In genomic region chr19:7963566-7963965, GRCh38 we compare ENCODE assay signal across 13 cellular contexts. TPM values are rescaled to one million over a fixed set of nuclear protein-coding genes. Genes with fewer than 3 reads are reported as not detected.
DNase-seq lines count a peak whose midpoint lies in the region; TF ChIP-seq lines count a peak whose summit lies in the region.
"Had no signal": no experiment of that assay in that cellular context is flagged by ENCODE, and none has a peak within 500 bp of the region (broad histone marks: within the 10 kb centered on the region; RNA-seq: fewer than 3 reads in every experiment).

No MANE protein-coding gene starts in this region.

- peaks cover 8% of the 10 kb centered on the region for H3K4me1 Mint-ChIP-seq in endothelial cell (ENCODE audit: unreplicated experiment)
- peaks cover 11% of the 10 kb centered on the region for H3K4me1 Mint-ChIP-seq in progenitor cell of endocrine pancreas (ENCODE audit: low read depth)

- H3K27me3 ChIP-seq in cardiac muscle cell: no peaks in the 10 kb centered on the region
- H3K27me3 ChIP-seq: BLaER1 had no signal

- H3K27ac ChIP-seq in cardiac muscle cell: peak overlapping the region; percentile 28
- H3K27ac ChIP-seq: BLaER1 had no signal

- intact Hi-C loops in cardiac septum (cut with DNase I): no loop called here

- H3K9me3 ChIP-seq in cardiac muscle cell (ENCODE audit: low read depth): no peaks in the 10 kb centered on the region
- H3K9me3 ChIP-seq: BLaER1 had no signal

- H3K36me3 Mint-ChIP-seq in endothelial cell (ENCODE audit: low read depth, unreplicated experiment) (peaks cover 32% of the 10 kb centered on the region), progenitor cell of endocrine pancreas (ENCODE audit: insufficient read depth) (peaks cover 20% of the 10 kb centered on the region)

- H3K36me3 ChIP-seq in cardiac muscle cell: peaks cover 48% of the 10 kb centered on the region

- TF ChIP-seq CTCF in cardiac muscle cell (IDR thresholded peaks at IDR 0.05; ENCODE audit: low read depth, low read length) (no peak), endothelial cell (IDR thresholded peaks at IDR 0.05; ENCODE audit: unreplicated experiment) (no peak), progenitor cell of endocrine pancreas (IDR thresholded peaks at IDR 0.05; ENCODE audit: unreplicated experiment) (no peak)

- H3K9me3 Mint-ChIP-seq in endothelial cell (ENCODE audit: unreplicated experiment) (no peaks in the 10 kb centered on the region), progenitor cell of endocrine pancreas (ENCODE audit: low read depth) (no peaks in the 10 kb centered on the region)
- H3K9me3 Mint-ChIP-seq: HFFc6 had no signal

- H3K4me1 ChIP-seq in cardiac muscle cell (ENCODE audit: low read depth): no peaks in the 10 kb centered on the region

- DNase-seq in cardiac muscle cell (ENCODE audit: low read depth in 1 of 2, low spot score in 1 of 2) (no peak), cardiac septum (ENCODE audit: low spot score) (no peak), endothelial cell (ENCODE audit: low spot score) (no peak), progenitor cell of endocrine pancreas (ENCODE audit: low spot score, unreplicated experiment) (no peak)
- no peak for DNase-seq in effector CD4-positive, alpha-beta T cell
- DNase-seq: 8988T, AML-193, DMS53, GF-D8, HCEC 1CT, HFFc6 had no signal

- peak overlapping the region; percentile 48 for H3K27ac Mint-ChIP-seq in endothelial cell (ENCODE audit: unreplicated experiment)
- peak overlapping the region; percentile 37 for H3K27ac Mint-ChIP-seq in progenitor cell of endocrine pancreas
- H3K27ac Mint-ChIP-seq: HFFc6 had no signal

- no peak overlapping the region for H3K4me3 Mint-ChIP-seq in endothelial cell (ENCODE audit: unreplicated experiment)
- no peak overlapping the region for H3K4me3 Mint-ChIP-seq in progenitor cell of endocrine pancreas (ENCODE audit: low read depth)
- H3K4me3 Mint-ChIP-seq: HFFc6 had no signal

- H3K4me3 ChIP-seq in cardiac muscle cell: no peak overlapping the region
- H3K4me3 ChIP-seq: BLaER1 had no signal

- H3K27me3 Mint-ChIP-seq in endothelial cell (ENCODE audit: unreplicated experiment) (peaks cover 6% of the 10 kb centered on the region), progenitor cell of endocrine pancreas (no peaks in the 10 kb centered on the region)

RNA-seq across cellular contexts. Expression of gene TIMM44, which starts 20.1 kb away (rescaled TPM):
- total RNA-seq in cardiac muscle cell (77.9 and 92.4 TPM in 2 replicates), cardiac septum (82.6 TPM), endothelial cell (ENCODE audit: unreplicated experiment) (46.5 TPM), progenitor cell of endocrine pancreas (75.0 and 75.2 TPM in 2 replicates)
- polyA plus RNA-seq in cardiac muscle cell: 52.0 and 52.5 TPM in 2 replicates

RNA-seq across cellular contexts. Expression of gene CTXN1, which starts 37.6 kb away (rescaled TPM):
- total RNA-seq in cardiac muscle cell (22.8 and 60.1 TPM in 2 replicates), cardiac septum (0.24 TPM), endothelial cell (ENCODE audit: unreplicated experiment) (18.3 TPM), progenitor cell of endocrine pancreas (97.9 and 114 TPM in 2 replicates)
- 18.1 and 48.5 TPM in 2 replicates for polyA plus RNA-seq in cardiac muscle cell

RNA-seq across cellular contexts. Expression of gene ELAVL1, which starts 41.9 kb away (rescaled TPM):
- total RNA-seq in cardiac muscle cell: 62.2 and 66.5 TPM in 2 replicates
- polyA plus RNA-seq in cardiac muscle cell: 104 and 137 TPM in 2 replicates
- total RNA-seq in cardiac septum: 55.2 TPM
- total RNA-seq in endothelial cell (ENCODE audit: unreplicated experiment): 135 TPM
- total RNA-seq in progenitor cell of endocrine pancreas: 125 and 130 TPM in 2 replicates

RNA-seq across cellular contexts. Expression of gene SNAPC2, which starts 43.4 kb away (rescaled TPM):
- total RNA-seq in cardiac muscle cell: 22.1 and 42.1 TPM in 2 replicates
- 22.5 and 31.4 TPM in 2 replicates for polyA plus RNA-seq in cardiac muscle cell
- total RNA-seq in cardiac septum: 12.3 TPM
- 13.5 TPM for total RNA-seq in endothelial cell (ENCODE audit: unreplicated experiment)
- 9.9 and 10.8 TPM in 2 replicates for total RNA-seq in progenitor cell of endocrine pancreas

RNA-seq across cellular contexts. Expression of gene TGFBR3L, which starts 48.9 kb away (rescaled TPM):
- total RNA-seq in cardiac muscle cell (0.46 and 3.2 TPM in 2 replicates), cardiac septum (3.0 TPM), endothelial cell (ENCODE audit: unreplicated experiment) (not detected), progenitor cell of endocrine pancreas (0.67 and 1.1 TPM in 2 replicates)
- polyA plus RNA-seq in cardiac muscle cell: 2.6 and 11.8 TPM in 2 replicates
- total RNA-seq: H4 had no signal

Comparison
In these comparisons a context has a peak if more than half of its experiments do, and no peak if none do; other contexts are left out.
1. RNA of gene CTXN1, which starts 37.6 kb away (total RNA-seq): 97.9 to 114 TPM in progenitor cell of endocrine pancreas, 22.8 to 60.1 TPM in cardiac muscle cell and 18.3 TPM in endothelial cell (single experiment); 0.24 TPM in cardiac septum (single experiment); every median in the first group is over 10 times any median in the second.